ENCODE assay signal across 9 cellular contexts in the genomic region with DNA sequence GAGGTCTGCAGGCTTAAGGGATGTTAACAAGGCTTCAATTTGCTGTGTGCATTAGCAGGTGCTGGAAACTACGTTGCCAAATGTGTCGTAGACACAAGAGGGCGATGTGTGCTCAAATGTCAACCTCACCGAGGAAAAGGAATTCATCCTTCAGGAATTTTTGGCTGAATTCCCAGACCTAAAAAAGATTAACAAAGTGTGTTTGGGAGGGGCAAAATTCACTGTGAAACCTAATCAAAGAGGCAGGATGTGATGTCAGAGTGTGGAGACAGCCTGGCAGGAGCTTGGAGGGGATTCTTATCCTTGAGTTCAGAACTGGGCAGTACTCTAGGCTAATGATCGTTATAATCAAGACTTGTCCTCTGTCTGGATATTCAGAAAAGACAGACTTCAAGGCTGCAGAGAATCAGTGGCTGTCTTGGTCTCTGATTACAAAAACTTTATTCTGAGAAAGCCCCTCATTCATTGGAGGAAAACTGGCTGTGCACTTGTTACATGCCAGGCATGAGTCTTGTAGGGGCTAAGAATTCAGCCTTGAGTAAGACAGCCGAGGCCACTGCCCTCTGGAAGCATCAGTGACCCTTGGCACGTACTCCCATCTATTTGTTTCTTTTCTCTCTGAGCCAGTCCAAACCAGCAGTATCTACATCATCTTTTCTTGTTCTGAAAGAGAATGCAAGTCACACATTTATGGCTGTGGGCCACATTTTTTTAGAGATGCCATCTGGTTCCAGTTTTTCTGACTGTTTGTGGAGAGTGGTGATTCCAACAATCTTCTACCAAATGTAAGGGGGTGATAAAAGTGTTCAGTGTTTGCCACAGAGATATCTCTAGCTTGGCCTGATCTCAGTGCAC. TPM values are rescaled to one million over a fixed set of nuclear protein-coding genes. Genes with fewer than 3 reads are reported as not detected.
DNase-seq lines count a peak whose midpoint lies in the region; ATAC-seq and TF ChIP-seq lines count a peak whose summit lies in the region.
"Had no signal": no experiment of that assay in that cellular context is flagged by ENCODE, and none has a peak within 500 bp of the region (broad histone marks: within the 10 kb centered on the region; RNA-seq: fewer than 3 reads in every experiment).

No MANE protein-coding gene starts in this region.

- H3K4me1 ChIP-seq in lower lobe of right lung (peaks cover 17% of the 10 kb centered on the region), tibial artery (peaks cover 0 to 20% (median 14%) of the 10 kb centered on the region in 4 donors)

- peak; percentile 52 for ATAC-seq in GM19351 (IDR thresholded peaks at IDR 0.05; ENCODE audit: unreplicated experiment)
- ATAC-seq in lower lobe of right lung: peak; percentile 81 to 91
- ATAC-seq in HG03025 (IDR thresholded peaks at IDR 0.05; ENCODE audit: low FRiP score, unreplicated experiment): no peak

- intact Hi-C loops in lower lobe of right lung (cut with DNase I): no loop called here
- intact Hi-C loops in tibial artery (cut with DNase I; ENCODE audit: low total_unique reads): loop anchor here (10.0 kb wide), 1 partner anchor 358 kb away; no protein-coding TSS in a partner anchor

- H3K27me3 ChIP-seq in lower lobe of right lung (ENCODE audit: low read depth): no peaks in the 10 kb centered on the region
- H3K27me3 ChIP-seq in tibial artery: no peaks in the 10 kb centered on the region

- H3K4me3 ChIP-seq in lower lobe of right lung (no peak overlapping the region), tibial artery (peak overlapping the region in 1 of 2 donors; percentile 14)

- peak; percentile 82 for TF ChIP-seq CTCF in C4-2B (conservative IDR thresholded peaks at IDR 0.05)
- TF ChIP-seq CTCF in lower lobe of right lung (IDR thresholded peaks at IDR 0.05): peak; percentile 65
- TF ChIP-seq CTCF in tibial artery (IDR thresholded peaks at IDR 0.05): peak; percentile 51 to 52

- H3K27ac ChIP-seq in C4-2B (no peak overlapping the region; the same call in 1 of the 2 replicates), lower lobe of right lung (peak overlapping the region; percentile 70), tibial artery (peak overlapping the region; percentile 42 to 54)

- DNase-seq in Kasumi-1 (lab: John Stamatoyannopoulos, UW) (peak; percentile 5 to 10), RPMI8226 (peak; percentile 27), ecto neural progenitor cell (ENCODE audit: low spot score) (peak; percentile 58), lower lobe of right lung (no peak), tibial artery (peak; percentile 46 to 72)
- DNase-seq: T-cell had no signal

- no peaks in the 10 kb centered on the region for H3K9me3 ChIP-seq in lower lobe of right lung
- no peaks in the 10 kb centered on the region for H3K9me3 ChIP-seq in tibial artery

- H3K36me3 ChIP-seq in lower lobe of right lung (no peaks in the 10 kb centered on the region), tibial artery (no peaks in the 10 kb centered on the region)

RNA-seq across cellular contexts. Expression of a gene that starts 18.7 kb away (rescaled TPM):
- not detected for total RNA-seq in lower lobe of right lung
- total RNA-seq: T-cell had no signal

RNA-seq across cellular contexts. Expression of a gene that starts 27.3 kb away (rescaled TPM):
- not detected for total RNA-seq in lower lobe of right lung
- total RNA-seq: T-cell had no signal
